In genomic region chr2:57330447-57330846, GRCh38 we compare ENCODE assay signal across 17 cellular contexts.
A peak's percentile ranks its signal among the peaks of the same experiment; 100 is the strongest.
DNase-seq lines count a peak whose midpoint lies in the region; ATAC-seq and TF ChIP-seq lines count a peak whose summit lies in the region.
"Had no signal": no experiment of that assay in that cellular context is flagged by ENCODE, and none has a peak within 500 bp of the region (broad histone marks: within the 10 kb centered on the region; RNA-seq: fewer than 3 reads in every experiment).

No MANE protein-coding gene starts in this region.

- TF ChIP-seq CTCF in AG10803 (conservative IDR thresholded peaks at IDR 0.05; ENCODE audit: low read length) (no peak), astrocyte of the spinal cord (IDR thresholded peaks at IDR 0.05; ENCODE audit: low read depth, low read length) (no peak), Caco-2 (IDR thresholded peaks at IDR 0.05; ENCODE audit: insufficient read depth in 1 of 2, low read depth in 1 of 2, low read length in 1 of 2, severe bottlenecking in 1 of 2, unreplicated experiment in 1 of 2) (no peak), mucosa of descending colon (IDR thresholded peaks at IDR 0.05) (no peak)

- H3K4me3 ChIP-seq in AG10803 (ENCODE audit: low read length) (no peak overlapping the region), astrocyte of the spinal cord (ENCODE audit: low read depth, low read length) (no peak overlapping the region), Caco-2 (ENCODE audit: low read depth, low read length) (no peak overlapping the region), mucosa of descending colon (no peak overlapping the region)
- H3K4me3 ChIP-seq: lower lobe of right lung had no signal

- no peaks in the 10 kb centered on the region for H3K27me3 Mint-ChIP-seq in Caco-2 (ENCODE audit: insufficient read depth, unreplicated experiment)
- H3K27me3 Mint-ChIP-seq: activated naive CD8-positive, alpha-beta T cell had no signal

- DNase-seq in AG10803 (ENCODE audit: low read depth), result peak; percentile 11
- DNase-seq in HT1080 (ENCODE audit: low read depth), result peak; percentile 27
- DNase-seq in astrocyte of the spinal cord (ENCODE audit: low read depth, low spot score), result peak; percentile 5
- peak; percentile 30 for DNase-seq in kidney glomerular epithelial cell (lab: John Stamatoyannopoulos, UW)
- DNase-seq in Caco-2, result no peak
- no peak for DNase-seq in mucosa of descending colon
- no peak for DNase-seq in DMS114 treated with DMSO at 0.1 percent for 48 hours (lab: John Stamatoyannopoulos, UW; ENCODE audit: unreplicated experiment)
- DNase-seq: activated CD4-positive, alpha-beta T cell treated with anti-CD3 and anti-CD28 coated beads, Interleukin-2, amount 50 U/mL, for 4 hours; caudate nucleus; COR-L47; effector memory CD4-positive, alpha-beta T cell; lower lobe of right lung; natural killer cell; NCI-H1417; NCI-H2171 treated with DMSO at 0.1 percent for 48 hours had no signal

- no peak overlapping the region for H3K4me3 Mint-ChIP-seq in Caco-2 (ENCODE audit: unreplicated experiment)
- H3K4me3 Mint-ChIP-seq: activated naive CD8-positive, alpha-beta T cell; natural killer cell had no signal

- no peaks in the 10 kb centered on the region; the same call in 1 of the 2 replicates for H3K9me3 ChIP-seq in Caco-2
- peaks cover 20% of the 10 kb centered on the region for H3K9me3 ChIP-seq in mucosa of descending colon
- H3K9me3 ChIP-seq: lower lobe of right lung had no signal

- ATAC-seq in HG02798 (IDR thresholded peaks at IDR 0.05; ENCODE audit: poor library complexity, unreplicated experiment) (no peak), mucosa of descending colon (no peak)
- ATAC-seq: lower lobe of right lung, natural killer cell had no signal

- H3K36me3 Mint-ChIP-seq in Caco-2 (ENCODE audit: insufficient read depth, unreplicated experiment), result no peaks in the 10 kb centered on the region
- H3K36me3 Mint-ChIP-seq: activated naive CD8-positive, alpha-beta T cell; natural killer cell had no signal

- CTCF ChIA-PET in Caco-2 (lab: Charles Lee), result no interaction called here

- no peaks in the 10 kb centered on the region for H3K27me3 ChIP-seq in Caco-2 (replicated peaks; ENCODE audit: control insufficient read depth, insufficient read depth, low read length)

- H3K4me1 Mint-ChIP-seq in Caco-2 (ENCODE audit: low read depth, unreplicated experiment), result no peaks in the 10 kb centered on the region
- H3K4me1 Mint-ChIP-seq: natural killer cell had no signal

- H3K4me1 ChIP-seq in Caco-2 (peaks cover 12% of the 10 kb centered on the region), mucosa of descending colon (ENCODE audit: low read depth) (no peaks in the 10 kb centered on the region)
- H3K4me1 ChIP-seq: lower lobe of right lung had no signal

- in situ Hi-C loops in astrocyte of the spinal cord (cut with HindIII; ENCODE audit: low sequenced_read_pairs), result no loop called here

- intact Hi-C loops in Caco-2 (cut with micrococcal nuclease; ENCODE audit: unreplicated experiment), result no loop called here
- intact Hi-C loops in mucosa of descending colon (cut with DNase I, micrococcal nuclease), result no loop called here

- no peaks in the 10 kb centered on the region for H3K36me3 ChIP-seq in Caco-2 (ENCODE audit: control insufficient read depth, insufficient read depth, low read length)
- H3K36me3 ChIP-seq in mucosa of descending colon (ENCODE audit: low read depth), result no peaks in the 10 kb centered on the region
- H3K36me3 ChIP-seq: lower lobe of right lung had no signal

- no TSS peak for BruUV-seq in Caco-2 (replicated peaks; lab: Mats Ljungman, UMichigan)

- POLR2A ChIA-PET in Caco-2 (lab: Charles Lee), result no interaction called here

- no peak overlapping the region for H3K27ac Mint-ChIP-seq in Caco-2 (ENCODE audit: unreplicated experiment)
- H3K27ac Mint-ChIP-seq: activated naive CD8-positive, alpha-beta T cell; natural killer cell had no signal

- H3K9me3 Mint-ChIP-seq in Caco-2 (ENCODE audit: unreplicated experiment), result no peaks in the 10 kb centered on the region

Comparison
In these comparisons a context has a peak if more than half of its experiments do, and no peak if none do; other contexts are left out.
1. DNase-seq: peak in AG10803 (single experiment), HT1080 (single experiment), astrocyte of the spinal cord (single experiment) and kidney glomerular epithelial cell (single experiment); none in Caco-2 (0 of 2), mucosa of descending colon (0 of 3) and DMS114 treated with DMSO at 0.1 percent for 48 hours (single experiment).